18 cellular contexts compared by ENCODE assay signal in the genomic region with DNA sequence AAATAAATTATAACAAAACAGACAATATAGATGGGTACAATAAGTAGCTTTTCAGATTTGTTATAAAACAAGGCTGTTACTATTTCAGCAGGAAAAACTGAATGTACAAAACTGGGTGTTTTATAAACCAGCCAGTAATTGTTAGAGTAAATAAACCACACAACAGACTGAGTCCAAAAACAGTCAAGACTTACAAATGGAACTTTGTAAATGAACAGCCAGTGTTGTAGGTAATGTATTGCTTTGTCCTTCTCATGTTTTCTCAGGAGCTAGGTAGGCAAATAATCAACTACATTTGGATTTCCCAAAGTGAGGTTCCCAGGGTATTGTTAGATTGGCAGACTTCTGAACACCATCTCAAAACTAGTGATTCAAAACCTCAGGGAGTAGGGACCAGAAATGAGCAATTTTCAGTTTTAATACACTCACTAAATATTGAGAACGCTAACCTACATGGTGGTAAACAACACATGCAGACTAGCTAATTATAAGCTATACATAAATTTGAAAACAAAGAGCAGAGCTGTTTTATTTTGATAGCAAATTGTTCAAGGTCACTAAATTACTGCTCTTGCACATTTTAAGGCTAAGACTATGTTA. TPM values are rescaled to one million over a fixed set of nuclear protein-coding genes. Genes with fewer than 3 reads are reported as not detected.
DNase-seq lines count a peak whose midpoint lies in the region; ATAC-seq and TF ChIP-seq lines count a peak whose summit lies in the region.
"Had no signal": no experiment of that assay in that cellular context is flagged by ENCODE, and none has a peak within 500 bp of the region (broad histone marks: within the 10 kb centered on the region; RNA-seq: fewer than 3 reads in every experiment).

No MANE protein-coding gene starts in this region.

- H3K4me3 ChIP-seq in GM12865 (ENCODE audit: low read depth, low read length) = no peak overlapping the region
- H3K4me3 ChIP-seq: adrenal gland, prostate gland, thoracic aorta had no signal

- TF ChIP-seq CTCF in GM12865 (IDR thresholded peaks at IDR 0.05; ENCODE audit: insufficient read depth, low read depth, low read length, missing control alignments) = no peak

- DNase-seq in GM12865 (ENCODE audit: low read depth) (peak; percentile 18), left kidney (ENCODE audit: low read depth, low spot score) (peak; percentile 26), nucleus accumbens (lab: John Stamatoyannopoulos, UW) (no peak), A172 (ENCODE audit: low spot score) (no peak), cortex of kidney (lab: John Stamatoyannopoulos, UW) (no peak), T-helper 2 cell (no peak)
- DNase-seq: activated CD4-positive, CD25-positive, alpha-beta regulatory T cell; activated T-cell treated with anti-CD3 and anti-CD28 coated beads, Interleukin-2, amount 50 U/mL, for 24 hours; adrenal gland; BE2C; DMS53; NCI-H1436 treated with DMSO at 0.1 percent for 48 hours; NCI-H510A treated with DMSO at 0.1 percent for 48 hours; stimulated activated CD4-positive, alpha-beta T cell treated with anti-CD3 and anti-CD28 coated beads, Interleukin-15, amount 100 ng/mL, for 24 hours had no signal

- ATAC-seq in GM19463 (IDR thresholded peaks at IDR 0.05; ENCODE audit: unreplicated experiment) (peak; percentile 64), HG03342 (IDR thresholded peaks at IDR 0.05; ENCODE audit: unreplicated experiment) (peak; percentile 44)

RNA-seq across cellular contexts. Expression of gene HERPUD2, which starts 36.2 kb away (rescaled TPM):
- 19.6 and 22.7 TPM in 2 replicates for total RNA-seq in A172 (2014; rRNA removed; shearing (Covaris generic))

Comparison
In these comparisons a context has a peak if more than half of its experiments do, and no peak if none do; other contexts are left out.
1. DNase-seq: peak in GM12865 (single experiment) and left kidney (single experiment); none in nucleus accumbens (0 of 56), A172 (single experiment), cortex of kidney (single experiment) and T-helper 2 cell (0 of 5).